24 cellular contexts compared by ENCODE assay signal in genomic region chr2:201842131-201842530, GRCh38. TPM values are rescaled to one million over a fixed set of nuclear protein-coding genes. Genes with fewer than 3 reads are reported as not detected.
"Had no signal": no experiment of that assay in that cellular context is flagged by ENCODE, and none has a peak within 500 bp of the region (broad histone marks: within the 10 kb centered on the region; RNA-seq: fewer than 3 reads in every experiment).

No MANE protein-coding gene starts in this region.

- H3K36me3 ChIP-seq: colonic mucosa, heart right ventricle, neutrophil had no signal

- H3K36me3 Mint-ChIP-seq: activated CD4-positive, alpha-beta memory T cell treated with anti-CD3 and anti-CD28 coated beads for 36 hours; activated CD8-positive, alpha-beta memory T cell treated with anti-CD3 and anti-CD28 coated beads, Interleukin-2, amount 10 ng/mL, durations not matched to agents 7 days and 5 days; immature natural killer cell; memory B cell; stimulated activated effector memory CD8-positive, alpha-beta T cell treated with anti-CD3 and anti-CD28 coated beads, Interleukin-12 subunit alpha, Interleukin-12 subunit beta, amount 100 ng/mL, for 72 hours had no signal

- ATAC-seq: activated CD8-positive, alpha-beta memory T cell treated with anti-CD3 and anti-CD28 coated beads, Interleukin-2, amount 10 ng/mL, durations not matched to agents 7 days and 5 days; activated T-helper 17 cell treated with anti-CD3 and anti-CD28 coated beads, Interleukin-2, amount 50 U/mL, for 72 hours; body of pancreas; esophagus mucosa; heart right ventricle; naive thymus-derived CD8-positive, alpha-beta T cell; stimulated activated effector memory CD8-positive, alpha-beta T cell treated with anti-CD3 and anti-CD28 coated beads, Interleukin-12 subunit alpha, Interleukin-12 subunit beta, amount 100 ng/mL, for 72 hours; T-helper 17 cell had no signal

- DNase-seq: activated CD4-positive, alpha-beta memory T cell treated with anti-CD3 and anti-CD28 coated beads for 36 hours; activated CD4-positive, alpha-beta T cell treated with anti-CD3 and anti-CD28 coated beads for 4 hours; activated CD8-positive, alpha-beta memory T cell treated with anti-CD3 and anti-CD28 coated beads, Interleukin-2, amount 10 ng/mL, durations not matched to agents 7 days and 5 days; activated naive CD4-positive, alpha-beta T cell; activated naive CD8-positive, alpha-beta T cell treated with anti-CD3 and anti-CD28 coated beads for 36 hours; activated T-cell treated with anti-CD3 and anti-CD28 coated beads, Interleukin-2, amount 50 U/mL, for 1 hour; amniotic stem cell; body of pancreas; caudate nucleus; colonic mucosa; heart right ventricle; immature natural killer cell; naive thymus-derived CD8-positive, alpha-beta T cell; small intestine; stimulated activated CD4-positive, alpha-beta T cell treated with anti-CD3 and anti-CD28 coated beads, Interleukin-15, amount 100 ng/mL, for 24 hours; stimulated activated CD4-positive, alpha-beta T cell treated with anti-CD3 and anti-CD28 coated beads, Interleukin-4, amount 100 ng/mL, for 1 hour; T-helper 17 cell; testis had no signal

- H3K4me3 Mint-ChIP-seq: activated CD4-positive, alpha-beta memory T cell treated with anti-CD3 and anti-CD28 coated beads for 36 hours; activated CD8-positive, alpha-beta memory T cell treated with anti-CD3 and anti-CD28 coated beads, Interleukin-2, amount 10 ng/mL, durations not matched to agents 7 days and 5 days; activated naive CD8-positive, alpha-beta T cell treated with anti-CD3 and anti-CD28 coated beads for 36 hours; activated T-helper 17 cell treated with anti-CD3 and anti-CD28 coated beads, Interleukin-2, amount 50 U/mL, for 72 hours; immature natural killer cell; memory B cell; naive thymus-derived CD8-positive, alpha-beta T cell; stimulated activated effector memory CD8-positive, alpha-beta T cell treated with anti-CD3 and anti-CD28 coated beads, Interleukin-12 subunit alpha, Interleukin-12 subunit beta, amount 100 ng/mL, for 72 hours; T-helper 17 cell had no signal

- H3K27me3 ChIP-seq: body of pancreas, colonic mucosa, neutrophil, testis had no signal

- H3K4me1 ChIP-seq: body of pancreas, colonic mucosa, heart right ventricle, testis had no signal

- H3K9me3 Mint-ChIP-seq: immature natural killer cell had no signal

- H3K27ac Mint-ChIP-seq: activated CD4-positive, alpha-beta memory T cell treated with anti-CD3 and anti-CD28 coated beads for 36 hours; activated CD8-positive, alpha-beta memory T cell treated with anti-CD3 and anti-CD28 coated beads, Interleukin-2, amount 10 ng/mL, durations not matched to agents 7 days and 5 days; activated naive CD8-positive, alpha-beta T cell treated with anti-CD3 and anti-CD28 coated beads for 36 hours; activated T-helper 17 cell treated with anti-CD3 and anti-CD28 coated beads, Interleukin-2, amount 50 U/mL, for 72 hours; immature natural killer cell; memory B cell; naive thymus-derived CD8-positive, alpha-beta T cell; stimulated activated effector memory CD8-positive, alpha-beta T cell treated with anti-CD3 and anti-CD28 coated beads, Interleukin-12 subunit alpha, Interleukin-12 subunit beta, amount 100 ng/mL, for 72 hours; T-helper 17 cell had no signal

- H3K4me1 Mint-ChIP-seq: activated CD8-positive, alpha-beta memory T cell treated with anti-CD3 and anti-CD28 coated beads, Interleukin-2, amount 10 ng/mL, durations not matched to agents 7 days and 5 days; activated naive CD8-positive, alpha-beta T cell treated with anti-CD3 and anti-CD28 coated beads for 36 hours; activated T-helper 17 cell treated with anti-CD3 and anti-CD28 coated beads, Interleukin-2, amount 50 U/mL, for 72 hours; immature natural killer cell; memory B cell; naive thymus-derived CD8-positive, alpha-beta T cell; stimulated activated effector memory CD8-positive, alpha-beta T cell treated with anti-CD3 and anti-CD28 coated beads, Interleukin-12 subunit alpha, Interleukin-12 subunit beta, amount 100 ng/mL, for 72 hours; T-helper 17 cell had no signal

- H3K27ac ChIP-seq: body of pancreas, colonic mucosa, heart right ventricle, neutrophil, testis, VCaP had no signal

- H3K9me3 ChIP-seq: body of pancreas, colonic mucosa, neutrophil, testis had no signal

- H3K4me3 ChIP-seq: body of pancreas, colonic mucosa, heart right ventricle, testis had no signal

RNA-seq across cellular contexts. Expression of gene CDK15, which starts 35.8 kb away (rescaled TPM):
- total RNA-seq: activated CD4-positive, alpha-beta memory T cell treated with anti-CD3 and anti-CD28 coated beads for 36 hours; activated CD8-positive, alpha-beta memory T cell treated with anti-CD3 and anti-CD28 coated beads, Interleukin-2, amount 10 ng/mL, durations not matched to agents 7 days and 5 days; activated naive CD8-positive, alpha-beta T cell treated with anti-CD3 and anti-CD28 coated beads for 36 hours; activated T-helper 17 cell treated with anti-CD3 and anti-CD28 coated beads, Interleukin-2, amount 50 U/mL, for 72 hours; naive thymus-derived CD8-positive, alpha-beta T cell; T-helper 17 cell had no signal
- polyA plus RNA-seq: immature natural killer cell; naive thymus-derived CD8-positive, alpha-beta T cell had no signal
